In the genomic region with DNA sequence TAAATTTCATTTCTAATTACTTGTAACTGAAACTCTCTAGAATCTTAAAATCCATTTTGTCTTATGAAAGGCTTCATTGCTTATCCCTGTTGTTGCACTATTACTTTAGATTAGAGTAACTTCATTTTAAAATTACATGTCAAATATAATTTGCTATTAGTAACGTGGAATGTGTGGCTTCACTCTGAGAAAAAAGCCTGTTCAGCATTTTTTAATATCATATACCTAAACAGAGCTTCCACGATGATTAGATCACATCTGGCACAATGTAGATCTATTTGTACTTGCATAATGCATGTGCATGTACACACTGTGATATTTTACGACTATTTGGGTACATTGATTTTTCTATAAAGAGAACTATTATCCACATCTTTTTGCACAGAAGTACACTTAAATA, we compare ENCODE assay signal across 17 cellular contexts.
DNase-seq lines count a peak whose midpoint lies in the region; ATAC-seq, FAIRE-seq and TF ChIP-seq lines count a peak whose summit lies in the region.
"Had no signal": no experiment of that assay in that cellular context is flagged by ENCODE, and none has a peak within 500 bp of the region (broad histone marks: within the 10 kb centered on the region; RNA-seq: fewer than 3 reads in every experiment).

No MANE protein-coding gene starts in this region.

- H3K36me3 ChIP-seq in HepG2 (replicated peaks in 1 of 2; ENCODE audit: control insufficient read depth in 1 of 2, insufficient read depth in 2 of 2, low read length in 2 of 2) (no peaks in the 10 kb centered on the region), right lobe of liver (no peaks in the 10 kb centered on the region), GM23338 (ENCODE audit: insufficient read depth) (no peaks in the 10 kb centered on the region)
- H3K36me3 ChIP-seq: HAP-1 had no signal

- H3F3A ChIP-seq in GM23338 (replicated peaks; ENCODE audit: low read depth) = no peaks in the 10 kb centered on the region

- ATAC-seq in HepG2 (no peak), right lobe of liver (no peak), GM23338 (no peak), GM18909 (IDR thresholded peaks at IDR 0.05; ENCODE audit: poor library complexity, unreplicated experiment) (no peak)

- no peaks in the 10 kb centered on the region for H3K27me3 Mint-ChIP-seq in CD14-positive monocyte (ENCODE audit: low read depth in 3 of 3)
- H3K27me3 Mint-ChIP-seq in GM23338 (ENCODE audit: insufficient read depth, low read depth, poor library complexity) = no peaks in the 10 kb centered on the region
- H3K27me3 Mint-ChIP-seq: CD4-positive, alpha-beta memory T cell had no signal

- H3K27ac ChIP-seq in HepG2 (ENCODE audit: extremely low read length, insufficient read depth, low read length) = no peak overlapping the region
- no peak overlapping the region for H3K27ac ChIP-seq in right lobe of liver
- no peak overlapping the region for H3K27ac ChIP-seq in GM23338 (ENCODE audit: low read depth)
- H3K27ac ChIP-seq: C4-2B, KMS-11 had no signal

- H3K9me3 Mint-ChIP-seq in CD14-positive monocyte (peaks cover 5 to 10% (median 6%) of the 10 kb centered on the region in 7 donors), GM23338 (peaks cover 21% of the 10 kb centered on the region)

- H3K9me2 ChIP-seq in GM23338 (ENCODE audit: insufficient read depth) = no peaks in the 10 kb centered on the region

- H3K27me3 ChIP-seq in HepG2 (ENCODE audit: control insufficient read depth in 1 of 2, insufficient read depth in 2 of 2, low read length in 2 of 2) (no peaks in the 10 kb centered on the region), right lobe of liver (no peaks in the 10 kb centered on the region), GM23338 (ENCODE audit: insufficient read depth) (no peaks in the 10 kb centered on the region)

- in situ Hi-C loops in HepG2 (cut with HindIII; ENCODE audit: extremely low pct_ligation_motif_present, low pct_unique_long_range_greater_than_20kb) = no loop called here

- POLR2A ChIA-PET in HepG2 (lab: Yijun Ruan, JAX) = no interaction called here

- DNase-seq in HepG2 (ENCODE audit: low spot score) = no peak
- no peak for DNase-seq in right lobe of liver
- DNase-seq in LNCaP clone FGC (ENCODE audit: low read depth) = peak; percentile 73
- no peak for DNase-seq in CD14-positive monocyte (ENCODE audit: low spot score)
- DNase-seq in GM23338 (ENCODE audit: low spot score) = no peak
- DNase-seq: ACHN; AML-193; CD4-positive, alpha-beta memory T cell; DMS153; DMS79; GF-D8 had no signal

- H3K36me3 Mint-ChIP-seq in CD14-positive monocyte (peaks cover 0 to 9% of the 10 kb centered on the region in 2 donors), GM23338 (ENCODE audit: low read depth) (peaks cover 29% of the 10 kb centered on the region)

- H4K20me1 ChIP-seq in HepG2 (ENCODE audit: insufficient read depth, low read length) = no peaks in the 10 kb centered on the region
- H4K20me1 ChIP-seq in GM23338 (replicated peaks; ENCODE audit: insufficient read depth) = no peaks in the 10 kb centered on the region

- peaks cover 22% of the 10 kb centered on the region for H3K4me1 Mint-ChIP-seq in CD14-positive monocyte
- no peaks in the 10 kb centered on the region for H3K4me1 Mint-ChIP-seq in GM23338
- H3K4me1 Mint-ChIP-seq: CD4-positive, alpha-beta memory T cell had no signal

- no peak for TF ChIP-seq RAD21 in HepG2 (CRISPR knock-in tag; IDR thresholded peaks at IDR 0.05)

- TF ChIP-seq EP300 in HepG2 (IDR thresholded peaks at IDR 0.05; ENCODE audit: low read depth in 2 of 2, low read length in 2 of 2) (no peak), HepG2 (CRISPR knock-in tag; IDR thresholded peaks at IDR 0.05; ENCODE audit: borderline replicate concordance) (no peak)

- TF ChIP-seq POLR2A in HepG2 (IDR thresholded peaks at IDR 0.05; ENCODE audit: insufficient read depth in 1 of 2, low read depth in 2 of 2, low read length in 2 of 2) = no peak
- no peak for TF ChIP-seq POLR2A in right lobe of liver (IDR thresholded peaks at IDR 0.05)

- no peak for FAIRE-seq in HepG2 (lab: Jason Lieb, UNC)
- FAIRE-seq in islet of Langerhans (lab: Jason Lieb, UNC) = peak; percentile 60
- FAIRE-seq: HTR-8/SVneo had no signal

- no peaks in the 10 kb centered on the region for H3K4me1 ChIP-seq in HepG2 (ENCODE audit: insufficient read depth, low read length)
- H3K4me1 ChIP-seq in right lobe of liver = no peaks in the 10 kb centered on the region
- H3K4me1 ChIP-seq in GM23338 (ENCODE audit: insufficient read depth) = no peaks in the 10 kb centered on the region
- H3K4me1 ChIP-seq: HAP-1 had no signal

- H3K9me3 ChIP-seq in HepG2 (ENCODE audit: low read length) (no peaks in the 10 kb centered on the region), right lobe of liver (peaks cover 0 to 4% (median 0%) of the 10 kb centered on the region in 4 donors)
- H3K9me3 ChIP-seq: HAP-1 had no signal

- H3K4me2 ChIP-seq in HepG2 (ENCODE audit: low read depth, low read length) (no peak overlapping the region), GM23338 (no peak overlapping the region)
- H3K4me2 ChIP-seq: KMS-11 had no signal

- no TSS peak for BruUV-seq in HepG2 (replicated peaks; lab: Mats Ljungman, UMichigan)

- intact Hi-C loops in HepG2 (cut with micrococcal nuclease; ENCODE audit: unreplicated experiment) = no loop called here
- intact Hi-C loops in right lobe of liver (cut with DNase I) = no loop called here
- intact Hi-C loops in CD14-positive monocyte (cut with micrococcal nuclease) = no loop called here

- no peak overlapping the region for H3K9ac ChIP-seq in HepG2 (ENCODE audit: insufficient read depth, low read depth, low read length)
- H3K9ac ChIP-seq: KMS-11 had no signal

- H3K4me3 ChIP-seq in HepG2 (replicated peaks in 1 of 3; ENCODE audit: insufficient read depth in 1 of 3, low read depth in 2 of 3, low read length in 3 of 3) (no peak overlapping the region), right lobe of liver (no peak overlapping the region), LNCaP clone FGC (ENCODE audit: low read depth, low read length) (no peak overlapping the region), GM23338 (no peak overlapping the region)
- H3K4me3 ChIP-seq: HAP-1 had no signal

- TF ChIP-seq CTCF in HepG2 (CRISPR knock-in tag; IDR thresholded peaks at IDR 0.05) (no peak), right lobe of liver (IDR thresholded peaks at IDR 0.05) (no peak), LNCaP clone FGC (IDR thresholded peaks at IDR 0.05; ENCODE audit: control insufficient read depth, extremely low read depth, insufficient read depth) (no peak), CD14-positive monocyte (IDR thresholded peaks at IDR 0.05) (no peak), GM23338 (conservative IDR thresholded peaks at IDR 0.05; ENCODE audit: low read depth in 2 of 2) (no peak)

- no peaks in the 10 kb centered on the region for H3K79me2 ChIP-seq in HepG2 (ENCODE audit: insufficient read depth, low read length)
- no peaks in the 10 kb centered on the region for H3K79me2 ChIP-seq in GM23338 (replicated peaks; ENCODE audit: insufficient read depth)

- CTCF ChIA-PET in HepG2 (lab: Yijun Ruan, JAX; ENCODE audit: low intra/inter-chr PET ratio, low total read pairs) = no interaction called here

- no peak overlapping the region for H3K4me3 Mint-ChIP-seq in CD14-positive monocyte
- no peak overlapping the region for H3K4me3 Mint-ChIP-seq in GM23338
- H3K4me3 Mint-ChIP-seq: CD4-positive, alpha-beta memory T cell had no signal

- no peak overlapping the region for H2AFZ ChIP-seq in HepG2 (ENCODE audit: low read length)
- no peak overlapping the region for H2AFZ ChIP-seq in GM23338

- no peak overlapping the region for H3K27ac Mint-ChIP-seq in CD14-positive monocyte
- H3K27ac Mint-ChIP-seq in GM23338 = no peak overlapping the region
- H3K27ac Mint-ChIP-seq: CD4-positive, alpha-beta memory T cell had no signal

- WGBS in HepG2 (ENCODE audit: low lambda C conversion rate) = 49% methylated on average over 3 of the region's 3 CpGs
- WGBS in right lobe of liver (ENCODE audit: insufficient coverage, low coverage, low lambda C conversion rate, missing lambda C conversion rate) = 68% methylated on average over 3 of the region's 3 CpGs

TF ChIP-seq in HepG2, 621 proteins besides CTCF, POLR2A, EP300 and RAD21:
- TF ChIP-seq ZC3H4 (CRISPR knock-in tag; IDR thresholded peaks at IDR 0.05; ENCODE audit: borderline replicate concordance) (no peak), MAFK (conservative IDR thresholded peaks at IDR 0.05 in 1 of 2, IDR thresholded peaks at IDR 0.05 in 1 of 2; ENCODE audit: low read length in 2 of 2) (peak; percentile 33 to 71; a peak in 3 of 4 replicates), FOXJ3 (CRISPR knock-in tag; IDR thresholded peaks at IDR 0.05; ENCODE audit: borderline replicate concordance) (no peak), MAFF (IDR thresholded peaks at IDR 0.05; ENCODE audit: low read depth, low read length) (peak; percentile 51; the same call in 1 of the 2 replicates), MLLT10 (CRISPR knock-in tag; IDR thresholded peaks at IDR 0.05) (no peak)

TF ChIP-seq in GM23338, 12 proteins besides CTCF, POLR2A, EP300 and RAD21 (continues in another document):
- TF ChIP-seq NANOG (IDR thresholded peaks at IDR 0.05; ENCODE audit: borderline replicate concordance) = no peak
